Comparison of ENCODE assay signal across 36 cellular contexts in genomic region chr6:166684866-166685265, GRCh38.
"Had no signal": no experiment of that assay in that cellular context is flagged by ENCODE, and none has a peak within 500 bp of the region (broad histone marks: within the 10 kb centered on the region; RNA-seq: fewer than 3 reads in every experiment).

No MANE protein-coding gene starts in this region.

- H3K9me3 ChIP-seq: ascending aorta had no signal

- H3K4me3 ChIP-seq: ascending aorta, cardiac muscle cell had no signal

- H3K36me3 Mint-ChIP-seq: activated CD4-positive, alpha-beta memory T cell treated with anti-CD3 and anti-CD28 coated beads for 36 hours; activated CD8-positive, alpha-beta memory T cell treated with anti-CD3 and anti-CD28 coated beads, Interleukin-2, amount 10 ng/mL, durations not matched to agents 7 days and 5 days; activated naive CD4-positive, alpha-beta T cell treated with anti-CD3 and anti-CD28 coated beads, Interleukin-2, amount 10 ng/mL, durations not matched to agents 7 days and 5 days; activated naive CD4-positive, alpha-beta T cell treated with anti-CD3 and anti-CD28 coated beads, Interleukin-2, amount 50 U/mL, for 24 hours; activated naive CD8-positive, alpha-beta T cell; activated naive CD8-positive, alpha-beta T cell treated with anti-CD3 and anti-CD28 coated beads, Interleukin-2, amount 10 ng/mL, durations not matched to agents 7 days and 5 days; brain had no signal

- H3K4me1 Mint-ChIP-seq: activated B cell treated with CpG ODN at 0.5 μM for 24 hours; activated CD4-positive, alpha-beta T cell treated with anti-CD3 and anti-CD28 coated beads, Interleukin-2, amount 10 ng/mL, durations not matched to agents 24 days and 14 days; activated CD8-positive, alpha-beta memory T cell treated with anti-CD3 and anti-CD28 coated beads, Interleukin-2, amount 10 ng/mL, durations not matched to agents 7 days and 5 days; activated naive CD4-positive, alpha-beta T cell treated with anti-CD3 and anti-CD28 coated beads, Interleukin-2, amount 10 ng/mL, durations not matched to agents 7 days and 5 days; activated naive CD4-positive, alpha-beta T cell treated with anti-CD3 and anti-CD28 coated beads, Interleukin-2, amount 50 U/mL, for 24 hours; activated naive CD8-positive, alpha-beta T cell treated with anti-CD3 and anti-CD28 coated beads, Interleukin-2, amount 50 U/mL, for 24 hours; central memory CD8-positive, alpha-beta T cell had no signal

- H3K9me3 Mint-ChIP-seq: activated CD4-positive, alpha-beta T cell treated with anti-CD3 and anti-CD28 coated beads, Interleukin-2, amount 10 ng/mL, durations not matched to agents 24 days and 14 days; activated CD8-positive, alpha-beta T cell treated with anti-CD3 and anti-CD28 coated beads for 36 hours; activated naive CD4-positive, alpha-beta T cell treated with anti-CD3 and anti-CD28 coated beads, Interleukin-2, amount 10 ng/mL, durations not matched to agents 7 days and 5 days; activated naive CD4-positive, alpha-beta T cell treated with anti-CD3 and anti-CD28 coated beads, Interleukin-2, amount 50 U/mL, for 24 hours; activated naive CD8-positive, alpha-beta T cell treated with anti-CD3 and anti-CD28 coated beads, Interleukin-2, amount 10 ng/mL, durations not matched to agents 7 days and 5 days; activated naive CD8-positive, alpha-beta T cell treated with anti-CD3 and anti-CD28 coated beads, Interleukin-2, amount 50 U/mL, for 24 hours; activated T-cell treated with anti-CD3 and anti-CD28 coated beads, Interleukin-2, amount 50 U/mL, for 24 hours; activated T-helper 2 cell treated with anti-CD3 and anti-CD28 coated beads, Interferon-gamma antibody, Interleukin-2, Interleukin-4, amounts not matched to agents 10 μg/mL and 5 μg/mL and 100 μg/mL, durations not matched to agents 14 hours and 24 hours and 36 hours; brain; central memory CD8-positive, alpha-beta T cell; T-helper 1 cell treated with Interleukin-12 subunit alpha and Interleukin-12 subunit beta and Interleukin-4 antibody, amounts not matched to agents 30 μg/mL and 1 μg/mL, for 36 hours; T-helper 2 cell treated with Interferon-gamma antibody and Interleukin-4, amounts not matched to agents 5 μg/mL and 100 μg/mL, for 36 hours had no signal

- H3K36me3 ChIP-seq: ascending aorta, cardiac muscle cell had no signal

- H3K4me1 ChIP-seq: ascending aorta had no signal

- H3K27ac Mint-ChIP-seq: activated B cell treated with CpG ODN at 0.5 μM for 24 hours; activated CD4-positive, alpha-beta memory T cell treated with anti-CD3 and anti-CD28 coated beads for 36 hours; activated CD4-positive, alpha-beta T cell treated with anti-CD3 and anti-CD28 coated beads, Interleukin-2, amount 10 ng/mL, durations not matched to agents 24 days and 14 days; activated CD8-positive, alpha-beta memory T cell treated with anti-CD3 and anti-CD28 coated beads, Interleukin-2, amount 10 ng/mL, durations not matched to agents 7 days and 5 days; activated CD8-positive, alpha-beta T cell treated with anti-CD3 and anti-CD28 coated beads for 36 hours; activated naive CD4-positive, alpha-beta T cell treated with anti-CD3 and anti-CD28 coated beads, Interleukin-2, amount 10 ng/mL, durations not matched to agents 7 days and 5 days; activated naive CD4-positive, alpha-beta T cell treated with anti-CD3 and anti-CD28 coated beads, Interleukin-2, amount 50 U/mL, for 24 hours; activated naive CD8-positive, alpha-beta T cell; activated naive CD8-positive, alpha-beta T cell treated with anti-CD3 and anti-CD28 coated beads, Interleukin-2, amount 10 ng/mL, durations not matched to agents 7 days and 5 days; activated naive CD8-positive, alpha-beta T cell treated with anti-CD3 and anti-CD28 coated beads, Interleukin-2, amount 50 U/mL, for 24 hours; activated T-cell treated with anti-CD3 and anti-CD28 coated beads, Interleukin-2, amount 50 U/mL, for 24 hours; activated T-helper 2 cell treated with anti-CD3 and anti-CD28 coated beads, Interferon-gamma antibody, Interleukin-2, Interleukin-4, amounts not matched to agents 10 μg/mL and 5 μg/mL and 100 μg/mL, durations not matched to agents 14 hours and 24 hours and 36 hours; brain; T-helper 1 cell treated with Interleukin-12 subunit alpha and Interleukin-12 subunit beta and Interleukin-4 antibody, amounts not matched to agents 30 μg/mL and 1 μg/mL, for 36 hours; T-helper 2 cell treated with Interferon-gamma antibody and Interleukin-4, amounts not matched to agents 5 μg/mL and 100 μg/mL, for 36 hours had no signal

- H3K4me3 Mint-ChIP-seq: activated B cell treated with CpG ODN at 0.5 μM for 24 hours; activated CD4-positive, alpha-beta memory T cell treated with anti-CD3 and anti-CD28 coated beads for 36 hours; activated CD4-positive, alpha-beta T cell treated with anti-CD3 and anti-CD28 coated beads, Interleukin-2, amount 10 ng/mL, durations not matched to agents 24 days and 14 days; activated CD8-positive, alpha-beta memory T cell treated with anti-CD3 and anti-CD28 coated beads, Interleukin-2, amount 10 ng/mL, durations not matched to agents 7 days and 5 days; activated CD8-positive, alpha-beta T cell treated with anti-CD3 and anti-CD28 coated beads for 36 hours; activated naive CD4-positive, alpha-beta T cell treated with anti-CD3 and anti-CD28 coated beads, Interleukin-2, amount 10 ng/mL, durations not matched to agents 7 days and 5 days; activated naive CD4-positive, alpha-beta T cell treated with anti-CD3 and anti-CD28 coated beads, Interleukin-2, amount 50 U/mL, for 24 hours; activated naive CD8-positive, alpha-beta T cell; activated naive CD8-positive, alpha-beta T cell treated with anti-CD3 and anti-CD28 coated beads, Interleukin-2, amount 10 ng/mL, durations not matched to agents 7 days and 5 days; activated naive CD8-positive, alpha-beta T cell treated with anti-CD3 and anti-CD28 coated beads, Interleukin-2, amount 50 U/mL, for 24 hours; activated T-cell treated with anti-CD3 and anti-CD28 coated beads, Interleukin-2, amount 50 U/mL, for 24 hours; brain; central memory CD8-positive, alpha-beta T cell; T-helper 1 cell treated with Interleukin-12 subunit alpha and Interleukin-12 subunit beta and Interleukin-4 antibody, amounts not matched to agents 30 μg/mL and 1 μg/mL, for 36 hours; T-helper 2 cell treated with Interferon-gamma antibody and Interleukin-4, amounts not matched to agents 5 μg/mL and 100 μg/mL, for 36 hours had no signal

- ATAC-seq: activated CD8-positive, alpha-beta memory T cell treated with anti-CD3 and anti-CD28 coated beads, Interleukin-2, amount 10 ng/mL, durations not matched to agents 7 days and 5 days; activated CD8-positive, alpha-beta T cell treated with anti-CD3 and anti-CD28 coated beads for 36 hours; activated naive CD8-positive, alpha-beta T cell treated with anti-CD3 and anti-CD28 coated beads, Interleukin-2, amount 50 U/mL, for 24 hours had no signal

- DNase-seq: activated B cell treated with CpG ODN at 0.5 μM for 24 hours; activated CD4-positive, alpha-beta memory T cell treated with anti-CD3 and anti-CD28 coated beads for 36 hours; activated CD4-positive, alpha-beta T cell treated with anti-CD3 and anti-CD28 coated beads for 4 hours; activated CD4-positive, alpha-beta T cell treated with anti-CD3 and anti-CD28 coated beads, Interleukin-2, amount 10 ng/mL, durations not matched to agents 24 days and 14 days; activated CD4-positive, alpha-beta T cell treated with anti-CD3 and anti-CD28 coated beads, Interleukin-2, amount 50 U/mL, for 1 hour; activated CD4-positive, alpha-beta T cell treated with anti-CD3 and anti-CD28 coated beads, Interleukin-2, amount 50 U/mL, for 4 hours; activated CD4-positive, CD25-positive, alpha-beta regulatory T cell treated with anti-CD3 and anti-CD28 coated beads, Interleukin-2, amount 50 U/mL, for 72 hours; activated CD8-positive, alpha-beta memory T cell treated with anti-CD3 and anti-CD28 coated beads for 24 hours; activated CD8-positive, alpha-beta memory T cell treated with anti-CD3 and anti-CD28 coated beads, Interleukin-2, amount 10 ng/mL, durations not matched to agents 7 days and 5 days; activated CD8-positive, alpha-beta memory T cell treated with anti-CD3 and anti-CD28 coated beads, Interleukin-2, amount 50 U/mL, for 48 hours; activated CD8-positive, alpha-beta T cell treated with anti-CD3 and anti-CD28 coated beads for 36 hours; activated effector memory CD4-positive, alpha-beta T cell treated with Interleukin-2 at 50 U/mL for 16 hours; activated gamma-delta T cell; activated naive CD4-positive, alpha-beta T cell treated with anti-CD3 and anti-CD28 coated beads, Interleukin-2, amount 10 ng/mL, durations not matched to agents 7 days and 5 days; activated naive CD4-positive, alpha-beta T cell treated with Interleukin-2 at 50 U/mL for 16 hours; activated naive CD8-positive, alpha-beta T cell treated with anti-CD3 and anti-CD28 coated beads, Interleukin-2, amount 10 ng/mL, durations not matched to agents 7 days and 5 days; activated naive CD8-positive, alpha-beta T cell treated with anti-CD3 and anti-CD28 coated beads, Interleukin-2, amount 50 U/mL, for 24 hours; activated T-cell treated with anti-CD3 and anti-CD28 coated beads, Interleukin-2, amount 50 U/mL, for 24 hours; activated T-cell treated with anti-CD3 and anti-CD28 coated beads, Interleukin-2, amount 50 U/mL, for 48 hours; amygdala; anterior cingulate cortex; caudate nucleus; SW 1271; T-helper 1 cell; T-helper 2 cell; T-helper 9 cell had no signal

- H3K27me3 Mint-ChIP-seq: activated CD4-positive, alpha-beta memory T cell treated with anti-CD3 and anti-CD28 coated beads for 36 hours; activated CD4-positive, alpha-beta T cell treated with anti-CD3 and anti-CD28 coated beads, Interleukin-2, amount 10 ng/mL, durations not matched to agents 24 days and 14 days; activated naive CD4-positive, alpha-beta T cell treated with anti-CD3 and anti-CD28 coated beads, Interleukin-2, amount 10 ng/mL, durations not matched to agents 7 days and 5 days; activated naive CD4-positive, alpha-beta T cell treated with anti-CD3 and anti-CD28 coated beads, Interleukin-2, amount 50 U/mL, for 24 hours; activated naive CD8-positive, alpha-beta T cell; activated naive CD8-positive, alpha-beta T cell treated with anti-CD3 and anti-CD28 coated beads, Interleukin-2, amount 10 ng/mL, durations not matched to agents 7 days and 5 days; activated naive CD8-positive, alpha-beta T cell treated with anti-CD3 and anti-CD28 coated beads, Interleukin-2, amount 50 U/mL, for 24 hours; activated T-cell treated with anti-CD3 and anti-CD28 coated beads, Interleukin-2, amount 50 U/mL, for 24 hours; brain had no signal

- H3K27ac ChIP-seq: ascending aorta, cardiac muscle cell, VCaP had no signal

- H3K27me3 ChIP-seq: ascending aorta, cardiac muscle cell had no signal
